In the genomic region with DNA sequence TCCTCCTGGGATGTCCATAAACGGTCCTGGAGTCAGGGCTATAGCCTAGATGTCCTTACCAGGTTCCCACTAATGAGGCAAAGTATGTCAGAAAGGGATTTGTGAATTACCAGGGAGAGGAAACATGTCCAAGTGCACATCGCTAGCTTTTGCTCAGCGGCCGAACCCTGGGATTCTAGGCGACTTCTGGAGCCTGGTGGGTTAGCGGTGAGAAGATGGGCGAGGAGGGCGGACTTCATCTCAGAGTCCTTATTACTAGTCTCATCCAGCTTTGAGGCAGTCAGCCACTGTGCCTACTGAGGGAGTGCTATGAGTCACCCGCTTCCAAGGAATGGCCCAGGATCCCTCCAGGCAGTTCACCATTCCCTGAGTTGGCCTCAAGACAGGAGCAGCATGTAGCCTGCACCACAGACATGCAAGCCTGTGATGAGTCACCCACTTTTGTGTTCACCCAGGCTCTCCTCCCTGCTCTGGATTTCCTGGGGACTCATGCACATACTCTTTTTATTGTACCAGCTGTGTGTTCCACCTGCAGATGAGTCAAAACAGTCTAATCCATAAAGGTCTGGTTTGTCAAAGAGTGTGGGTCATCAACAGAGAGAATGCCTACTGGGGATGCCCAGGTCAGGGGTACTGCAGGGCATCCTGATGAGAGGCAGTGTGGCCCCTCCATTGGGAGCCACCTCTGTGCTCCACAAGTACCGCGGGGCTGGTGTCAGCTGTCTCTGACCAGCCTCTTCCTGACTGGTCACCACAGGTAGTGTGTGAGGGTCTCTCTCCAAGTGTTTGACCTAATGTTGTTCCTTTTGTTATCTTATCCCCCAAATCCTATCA, we compare ENCODE assay signal across 8 cellular contexts. TPM values are rescaled to one million over a fixed set of nuclear protein-coding genes. Genes with fewer than 3 reads are reported as not detected.
A peak's percentile ranks its signal among the peaks of the same experiment; 100 is the strongest.
DNase-seq lines count a peak whose midpoint lies in the region; ATAC-seq and TF ChIP-seq lines count a peak whose summit lies in the region.

No MANE protein-coding gene starts in this region.

- H3K36me3 Mint-ChIP-seq in activated naive CD4-positive, alpha-beta T cell treated with anti-CD3 and anti-CD28 coated beads, Interleukin-2, amount 50 U/mL, for 72 hours: no peaks in the 10 kb centered on the region

- 91 to 95% methylated on average over 11 of the region's 11 CpGs for WGBS in upper lobe of left lung, 2 donors

- peaks cover 41 to 52% (median 46%) of the 10 kb centered on the region in 4 donors for H3K4me1 ChIP-seq in upper lobe of left lung

- no peak for TF ChIP-seq EP300 in upper lobe of left lung (IDR thresholded peaks at IDR 0.05)

- DNase-seq in left cardiac atrium (peak; percentile 48), Right ventricle myocardium inferior (ENCODE audit: missing footprints) (no peak), kidney glomerular epithelial cell (lab: John Stamatoyannopoulos, UW) (peak; percentile 97), upper lobe of left lung (peak in 1 of 2 donors; percentile 62), NCI-H187 (lab: John Stamatoyannopoulos, UW) (no peak)
- DNase-seq in activated naive CD4-positive, alpha-beta T cell treated with anti-CD3 and anti-CD28 coated beads, Interleukin-2, amount 50 U/mL, for 72 hours (ENCODE audit: low spot score in 2 of 2): no peak
- no peak for DNase-seq in effector CD4-positive, alpha-beta T cell

- H3K27me3 ChIP-seq in upper lobe of left lung: no peaks in the 10 kb centered on the region

- H3K9me3 Mint-ChIP-seq in activated naive CD4-positive, alpha-beta T cell treated with anti-CD3 and anti-CD28 coated beads, Interleukin-2, amount 50 U/mL, for 72 hours: no peaks in the 10 kb centered on the region

- H3K36me3 ChIP-seq in upper lobe of left lung: peaks cover 5 to 22% (median 18%) of the 10 kb centered on the region in 4 donors

- no peaks in the 10 kb centered on the region for H3K9me3 ChIP-seq in upper lobe of left lung

- ATAC-seq in left cardiac atrium (peak in 1 of 2 donors; percentile 58), Right ventricle myocardium inferior (no peak), upper lobe of left lung (ENCODE audit: low FRiP score in 2 of 2) (peak in 1 of 2 donors; percentile 70), GM21367 (IDR thresholded peaks at IDR 0.05; ENCODE audit: unreplicated experiment) (no peak)
- ATAC-seq in activated naive CD4-positive, alpha-beta T cell treated with anti-CD3 and anti-CD28 coated beads, Interleukin-2, amount 50 U/mL, for 72 hours: peak; percentile 61 to 78

- H3K4me3 ChIP-seq in upper lobe of left lung: no peak overlapping the region

- H3K27ac ChIP-seq in upper lobe of left lung: peak overlapping the region; percentile 84 to 92 (median 86)

- H3K27ac Mint-ChIP-seq in activated naive CD4-positive, alpha-beta T cell treated with anti-CD3 and anti-CD28 coated beads, Interleukin-2, amount 50 U/mL, for 72 hours: peak overlapping the region in 1 of 2 donors; percentile 39

- no peak for TF ChIP-seq POLR2A in upper lobe of left lung (IDR thresholded peaks at IDR 0.05)

- intact Hi-C loops in left cardiac atrium (cut with DNase I) (no loop called here), Right ventricle myocardium inferior (cut with DNase I) (loop anchor here (2.0 to 10.0 kb wide), 2 partner anchors 21 to 345 kb away; partner anchors contain the start of gene KIF3A)

- no peak for TF ChIP-seq CTCF in upper lobe of left lung (IDR thresholded peaks at IDR 0.05)

RNA-seq across cellular contexts. Expression of gene SLC22A5, which starts 20.2 kb away (rescaled TPM):
- total RNA-seq in left cardiac atrium (10 to 100 TPM in 1 of 2 donors, 1 to 10 TPM in 1; 7.9 to 15.3 TPM), Right ventricle myocardium inferior (22.3 TPM), upper lobe of left lung (10 to 100 TPM in 4 of 6 donors, 1 to 10 TPM in 2; 7.9 to 22.0 (median 12.7) TPM)
- 1 to 10 TPM; 3.1 to 5.5 TPM for total RNA-seq in activated naive CD4-positive, alpha-beta T cell treated with anti-CD3 and anti-CD28 coated beads, Interleukin-2, amount 50 U/mL, for 72 hours

Comparison
In these comparisons a context has a peak if more than half of its experiments do, and no peak if none do; other contexts are left out.
1. DNase-seq: peak in left cardiac atrium (single experiment) and kidney glomerular epithelial cell (single experiment); none in Right ventricle myocardium inferior (single experiment), activated naive CD4-positive, alpha-beta T cell treated with anti-CD3 and anti-CD28 coated beads, Interleukin-2, amount 50 U/mL, for 72 hours (0 of 2), NCI-H187 (0 of 2) and effector CD4-positive, alpha-beta T cell (single experiment).
2. ATAC-seq: peak in activated naive CD4-positive, alpha-beta T cell treated with anti-CD3 and anti-CD28 coated beads, Interleukin-2, amount 50 U/mL, for 72 hours (2 of 2); none in Right ventricle myocardium inferior (single experiment) and GM21367 (single experiment).